Comparison of ENCODE assay signal across 18 cellular contexts in genomic region chr9:12798066-12798770, GRCh38. TPM values are rescaled to one million over a fixed set of nuclear protein-coding genes. Genes with fewer than 3 reads are reported as not detected.
DNase-seq lines count a peak whose midpoint lies in the region; FAIRE-seq and TF ChIP-seq lines count a peak whose summit lies in the region.
"Had no signal": no experiment of that assay in that cellular context is flagged by ENCODE, and none has a peak within 500 bp of the region (broad histone marks: within the 10 kb centered on the region; RNA-seq: fewer than 3 reads in every experiment).

No MANE protein-coding gene starts in this region.

- H3K9me3 ChIP-seq in prostate gland, result no peaks in the 10 kb centered on the region
- H3K9me3 ChIP-seq: testis had no signal

- intact Hi-C loops in prostate gland (cut with DNase I), result no loop called here

- WGBS in prostate gland, result 51% methylated on average over 1 of the region's 1 CpG

- no peak overlapping the region for H3K4me3 ChIP-seq in epithelial cell of esophagus (ENCODE audit: low read length)
- H3K4me3 ChIP-seq in prostate gland, result no peak overlapping the region
- H3K4me3 ChIP-seq: testis had no signal

- no peaks in the 10 kb centered on the region for H3K27me3 ChIP-seq in prostate gland (replicated peaks; ENCODE audit: insufficient read depth)
- H3K27me3 ChIP-seq: testis had no signal

- no peak for FAIRE-seq in RCC 7860 (lab: Jason Lieb, UNC)
- FAIRE-seq: small intestine had no signal

- H3K4me1 ChIP-seq in prostate gland (replicated peaks), result no peaks in the 10 kb centered on the region
- H3K4me1 ChIP-seq: testis had no signal

- TF ChIP-seq CTCF in epithelial cell of esophagus (IDR thresholded peaks at IDR 0.05; ENCODE audit: insufficient read depth, low read depth, low read length, missing control alignments) (no peak), prostate gland (IDR thresholded peaks at IDR 0.05) (no peak)

- H3K36me3 ChIP-seq in prostate gland, result no peaks in the 10 kb centered on the region

- DNase-seq in AG08395 (ENCODE audit: low spot score) (peak; percentile 19), HT1080 (ENCODE audit: low read depth) (peak; percentile 38), RCC 7860 (ENCODE audit: low spot score) (peak; percentile 17), epithelial cell of esophagus (ENCODE audit: low read depth) (peak; percentile 92), prostate gland (ENCODE audit: low spot score) (no peak), NCI-H146 (lab: John Stamatoyannopoulos, UW) (no peak), dermis blood vessel endothelial cell (no peak)
- DNase-seq in stimulated activated CD4-positive, alpha-beta T cell treated with anti-CD3 and anti-CD28 coated beads, Interleukin-4, amount 100 ng/mL, for 1 hour, result no peak
- DNase-seq: activated CD4-positive, CD25-positive, alpha-beta regulatory T cell treated with anti-CD3 and anti-CD28 coated beads, Interleukin-2, amount 50 U/mL, for 72 hours; activated gamma-delta T cell; amniotic stem cell; immature natural killer cell; natural killer cell; NCI-H2029; Right ventricle myocardium superior; small intestine; T-helper 2 cell; testis had no signal

- H3K27ac ChIP-seq in prostate gland, result no peak overlapping the region
- H3K27ac ChIP-seq: testis had no signal

- no peak for TF ChIP-seq POLR2A in prostate gland (IDR thresholded peaks at IDR 0.05)

RNA-seq across cellular contexts. Expression of gene LURAP1L, which starts 23.4 kb away (rescaled TPM):
- total RNA-seq in HT1080 (2014; rRNA removed; shearing (Covaris generic)), result 10.0 and 13.5 TPM in 2 replicates
- polyA plus RNA-seq in HT1080 (2015; cell fraction: cytosol; rRNA removed), result 19.6 and 21.7 TPM in 2 replicates
- polyA plus RNA-seq in HT1080 (2015; cell fraction: nucleus; rRNA removed), result 15.0 and 20.1 TPM in 2 replicates
- total RNA-seq in prostate gland (1 to 10 TPM; 2.7 to 8.8 TPM), dermis blood vessel endothelial cell (1.1 and 2.7 TPM in 2 replicates)
- total RNA-seq: natural killer cell had no signal
- polyA plus RNA-seq: immature natural killer cell had no signal

Comparison
In these comparisons a context has a peak if more than half of its experiments do, and no peak if none do; other contexts are left out.
1. DNase-seq: peak in AG08395 (single experiment), HT1080 (single experiment), RCC 7860 (single experiment) and epithelial cell of esophagus (single experiment); none in prostate gland (single experiment), NCI-H146 (single experiment), stimulated activated CD4-positive, alpha-beta T cell treated with anti-CD3 and anti-CD28 coated beads, Interleukin-4, amount 100 ng/mL, for 1 hour (single experiment) and dermis blood vessel endothelial cell (single experiment).